10 cellular contexts compared by ENCODE assay signal in genomic region chr5:134242146-134242545, GRCh38. TPM values are rescaled to one million over a fixed set of nuclear protein-coding genes. Genes with fewer than 3 reads are reported as not detected.
DNase-seq lines count a peak whose midpoint lies in the region; ATAC-seq and TF ChIP-seq lines count a peak whose summit lies in the region.
"Had no signal": no experiment of that assay in that cellular context is flagged by ENCODE, and none has a peak within 500 bp of the region (broad histone marks: within the 10 kb centered on the region; RNA-seq: fewer than 3 reads in every experiment).

No MANE protein-coding gene starts in this region.

- H3K36me3 ChIP-seq in hepatocyte (replicated peaks; ENCODE audit: insufficient read depth, low read depth) (no peaks in the 10 kb centered on the region), skeletal muscle tissue (ENCODE audit: control insufficient read depth in 3 of 3, insufficient read depth in 3 of 3, low read length in 3 of 3) (no peaks in the 10 kb centered on the region)

- peak overlapping the region in 1 of 3 donors; percentile 47 for H3K9ac ChIP-seq in skeletal muscle tissue (ENCODE audit: low read depth in 1 of 3, low read length in 3 of 3)

- no peak for TF ChIP-seq CTCF in hepatocyte (IDR thresholded peaks at IDR 0.05; ENCODE audit: poor library complexity)
- no peak for TF ChIP-seq CTCF in omental fat pad (IDR thresholded peaks at IDR 0.05)

- peak; percentile 89 for DNase-seq in HCEC 1CT
- DNase-seq in brain pericyte (ENCODE audit: low read depth, low spot score) = peak; percentile 96
- DNase-seq in hepatocyte (ENCODE audit: low spot score) = peak; percentile 63
- DNase-seq in activated effector memory CD4-positive, alpha-beta T cell treated with Interleukin-2 at 50 U/mL for 16 hours = no peak
- DNase-seq in SKM-1 (lab: John Stamatoyannopoulos, UW; ENCODE audit: unreplicated experiment) = no peak
- DNase-seq in DMS 273 (lab: John Stamatoyannopoulos, UW; ENCODE audit: unreplicated experiment) = no peak
- DNase-seq in omental fat pad (ENCODE audit: low spot score) = no peak
- DNase-seq: activated CD4-positive, alpha-beta T cell treated with anti-CD3 and anti-CD28 coated beads, Interleukin-2, amount 50 U/mL, for 1 hour; foreskin melanocyte had no signal

- H4K20me1 ChIP-seq in hepatocyte (ENCODE audit: insufficient read depth, poor library complexity, severe bottlenecking) = no peaks in the 10 kb centered on the region

- H3K9me3 ChIP-seq in hepatocyte (ENCODE audit: low read depth) = no peaks in the 10 kb centered on the region
- H3K9me3 ChIP-seq in skeletal muscle tissue (ENCODE audit: control insufficient read depth in 3 of 3, low read length in 3 of 3) = no peaks in the 10 kb centered on the region

- H3K9me2 ChIP-seq in hepatocyte (replicated peaks; ENCODE audit: insufficient read depth) = no peaks in the 10 kb centered on the region

- no peak overlapping the region for H3K4me2 ChIP-seq in hepatocyte

- H2AFZ ChIP-seq in hepatocyte = no peak overlapping the region

- H3K4me3 ChIP-seq in hepatocyte (no peak overlapping the region), skeletal muscle tissue (ENCODE audit: low read length in 3 of 3) (peak overlapping the region in 1 of 3 donors; percentile 13)

- H3K4me1 ChIP-seq in hepatocyte (ENCODE audit: insufficient read depth) (peaks cover 20% of the 10 kb centered on the region), skeletal muscle tissue (ENCODE audit: control insufficient read depth in 3 of 3, insufficient read depth in 3 of 3, low read length in 3 of 3) (peaks cover 28 to 48% (median 46%) of the 10 kb centered on the region in 3 donors)

- no peaks in the 10 kb centered on the region for H3K79me2 ChIP-seq in hepatocyte

- peak overlapping the region; percentile 64 for H3K27ac ChIP-seq in hepatocyte
- H3K27ac ChIP-seq in skeletal muscle tissue (ENCODE audit: low read depth, low read length) = peak overlapping the region; percentile 95

- WGBS in hepatocyte (ENCODE audit: low lambda C conversion rate, missing lambda C conversion rate) = 76% methylated on average over 5 of the region's 5 CpGs

- no peaks in the 10 kb centered on the region for H3K27me3 ChIP-seq in hepatocyte
- H3K27me3 ChIP-seq in skeletal muscle tissue (ENCODE audit: control insufficient read depth in 3 of 3, insufficient read depth in 3 of 3, low read length in 3 of 3) = no peaks in the 10 kb centered on the region

- no peak for ATAC-seq in omental fat pad (ENCODE audit: low FRiP score)

RNA-seq across cellular contexts. Expression of gene PPP2CA, which starts 16.3 kb away (rescaled TPM):
- total RNA-seq in hepatocyte (186 and 195 TPM in 2 replicates), skeletal muscle tissue (47.0 TPM), omental fat pad (100 to 1,000 TPM; 101 to 244 (median 132) TPM)
- 232 and 249 TPM in 2 replicates for polyA plus RNA-seq in hepatocyte

Comparison
In these comparisons a context has a peak if more than half of its experiments do, and no peak if none do; other contexts are left out.
1. DNase-seq: peak in HCEC 1CT (single experiment), brain pericyte (single experiment) and hepatocyte (single experiment); none in activated effector memory CD4-positive, alpha-beta T cell treated with Interleukin-2 at 50 U/mL for 16 hours (single experiment), SKM-1 (single experiment), DMS 273 (single experiment) and omental fat pad (single experiment).